8 cellular contexts compared by ENCODE assay signal in genomic region chr15:45378149-45378912, GRCh38. TPM values are rescaled to one million over a fixed set of nuclear protein-coding genes. Genes with fewer than 3 reads are reported as not detected.
DNase-seq lines count a peak whose midpoint lies in the region; ATAC-seq and TF ChIP-seq lines count a peak whose summit lies in the region.

Gene GATM (minus strand): TSS chr15:45378544. CDS start chr15:45378453, 91 bp downstream.

- TF ChIP-seq POLR2A in suprapubic skin (IDR thresholded peaks at IDR 0.05), result peak in 1 of 2 donors; percentile 38

- H3K36me3 Mint-ChIP-seq in activated T-helper 17 cell treated with anti-CD3 and anti-CD28 coated beads, Interleukin-2, amount 50 U/mL, for 72 hours (ENCODE audit: low read depth), result no peaks in the 10 kb centered on the region
- no peaks in the 10 kb centered on the region for H3K36me3 Mint-ChIP-seq in natural killer cell treated with Interleukin-12 subunit alpha and Interleukin-12 subunit beta and Interleukin-15 and Interleukin-18, amount 100 ng/mL, for 72 hours

- peaks cover 14% of the 10 kb centered on the region for H4K20me1 ChIP-seq in BLaER1

- H3K4me3 ChIP-seq in BLaER1 (peak within 1 kb of the TSS; percentile 72), suprapubic skin (peak within 1 kb of the TSS; percentile 71)

- no peaks in the 10 kb centered on the region for H3K4me1 Mint-ChIP-seq in activated T-helper 17 cell treated with anti-CD3 and anti-CD28 coated beads, Interleukin-2, amount 50 U/mL, for 72 hours
- peaks cover 10 to 20% of the 10 kb centered on the region in 2 donors for H3K4me1 Mint-ChIP-seq in natural killer cell treated with Interleukin-12 subunit alpha and Interleukin-12 subunit beta and Interleukin-15 and Interleukin-18, amount 100 ng/mL, for 72 hours (ENCODE audit: low read depth in 2 of 2)

- TF ChIP-seq EP300 in suprapubic skin (IDR thresholded peaks at IDR 0.05), result no peak

- TF ChIP-seq CTCF in suprapubic skin (IDR thresholded peaks at IDR 0.05), result peak; percentile 25 to 61

- H3K9me3 ChIP-seq in BLaER1 (no peaks in the 10 kb centered on the region), suprapubic skin (no peaks in the 10 kb centered on the region)

- WGBS in suprapubic skin, result under 1% methylated on average over 43 of the region's 87 CpGs

- H3K27me3 Mint-ChIP-seq in activated T-helper 17 cell treated with anti-CD3 and anti-CD28 coated beads, Interleukin-2, amount 50 U/mL, for 72 hours, result peaks cover 54% of the 10 kb centered on the region
- peaks cover 37 to 59% of the 10 kb centered on the region in 2 donors for H3K27me3 Mint-ChIP-seq in natural killer cell treated with Interleukin-12 subunit alpha and Interleukin-12 subunit beta and Interleukin-15 and Interleukin-18, amount 100 ng/mL, for 72 hours

- H3K4me3 Mint-ChIP-seq in activated T-helper 17 cell treated with anti-CD3 and anti-CD28 coated beads, Interleukin-2, amount 50 U/mL, for 72 hours, result peak within 1 kb of the TSS; percentile 71
- H3K4me3 Mint-ChIP-seq in natural killer cell treated with Interleukin-12 subunit alpha and Interleukin-12 subunit beta and Interleukin-15 and Interleukin-18, amount 100 ng/mL, for 72 hours, result peak within 1 kb of the TSS; percentile 64

- H3K36me3 ChIP-seq in BLaER1 (no peaks in the 10 kb centered on the region), suprapubic skin (no peaks in the 10 kb centered on the region)

- H3K4me1 ChIP-seq in BLaER1, result peaks cover 22% of the 10 kb centered on the region
- peaks cover 29% of the 10 kb centered on the region for H3K4me1 ChIP-seq in suprapubic skin

- H3K27me3 ChIP-seq in BLaER1 (peaks cover 45% of the 10 kb centered on the region), suprapubic skin (no peaks in the 10 kb centered on the region)

- DNase-seq in NCI-H82 treated with DMSO at 0.1 percent for 48 hours (lab: John Stamatoyannopoulos, UW; ENCODE audit: unreplicated experiment) (peak; percentile 18), fibroblast of the conjunctiva (ENCODE audit: low read depth) (peak; percentile 41), suprapubic skin (ENCODE audit: low spot score in 2 of 2) (peak; percentile 85 to 90)
- peak; percentile 62 for DNase-seq in natural killer cell treated with Interleukin-12 subunit alpha and Interleukin-12 subunit beta and Interleukin-15 and Interleukin-18, amount 100 ng/mL, for 72 hours (ENCODE audit: low spot score)

- H3K27ac ChIP-seq in BLaER1, result peak within 1 kb of the TSS; percentile 36
- H3K27ac ChIP-seq in suprapubic skin, result peak within 1 kb of the TSS; percentile 88

- peak; percentile 76 for ATAC-seq in GM18907 (IDR thresholded peaks at IDR 0.05; ENCODE audit: unreplicated experiment)
- peak; percentile 74 for ATAC-seq in HG03097 (IDR thresholded peaks at IDR 0.05; ENCODE audit: low FRiP score, unreplicated experiment)
- peak; percentile 87 for ATAC-seq in activated T-helper 17 cell treated with anti-CD3 and anti-CD28 coated beads, Interleukin-2, amount 50 U/mL, for 72 hours (replicated peaks)
- ATAC-seq in natural killer cell treated with Interleukin-12 subunit alpha and Interleukin-12 subunit beta and Interleukin-15 and Interleukin-18, amount 100 ng/mL, for 72 hours, result peak; percentile 84 to 89

- H3K9me3 Mint-ChIP-seq in activated T-helper 17 cell treated with anti-CD3 and anti-CD28 coated beads, Interleukin-2, amount 50 U/mL, for 72 hours, result no peaks in the 10 kb centered on the region
- no peaks in the 10 kb centered on the region for H3K9me3 Mint-ChIP-seq in natural killer cell treated with Interleukin-12 subunit alpha and Interleukin-12 subunit beta and Interleukin-15 and Interleukin-18, amount 100 ng/mL, for 72 hours

- peak within 1 kb of the TSS; percentile 99 for H3K4me2 ChIP-seq in BLaER1

- peak within 1 kb of the TSS; percentile 63 for H3K9ac ChIP-seq in BLaER1

- H3K27ac Mint-ChIP-seq in activated T-helper 17 cell treated with anti-CD3 and anti-CD28 coated beads, Interleukin-2, amount 50 U/mL, for 72 hours, result no peak within 1 kb of the TSS
- no peak within 1 kb of the TSS for H3K27ac Mint-ChIP-seq in natural killer cell treated with Interleukin-12 subunit alpha and Interleukin-12 subunit beta and Interleukin-15 and Interleukin-18, amount 100 ng/mL, for 72 hours

RNA-seq across cellular contexts. Expression of gene GATM, which starts in this region (rescaled TPM):
- 1 to 10 TPM; 1.7 to 2.7 TPM for total RNA-seq in activated T-helper 17 cell treated with anti-CD3 and anti-CD28 coated beads, Interleukin-2, amount 50 U/mL, for 72 hours
- total RNA-seq in natural killer cell treated with Interleukin-12 subunit alpha and Interleukin-12 subunit beta and Interleukin-15 and Interleukin-18, amount 100 ng/mL, for 72 hours, result 1 to 10 TPM; 1.4 to 1.6 TPM
- total RNA-seq in suprapubic skin, result 100 to 1,000 TPM; 159 to 195 (median 172) TPM

Comparison
In these comparisons a context has a peak if more than half of its experiments do, and no peak if none do; other contexts are left out.
1. Peak in every context shown above with its lines: DNase-seq, ATAC-seq, H3K4me3 ChIP-seq and H3K27ac ChIP-seq.
2. RNA of gene GATM (total RNA-seq): 159 to 195 TPM in suprapubic skin; 1.7 to 2.7 TPM in activated T-helper 17 cell treated with anti-CD3 and anti-CD28 coated beads, Interleukin-2, amount 50 U/mL, for 72 hours and 1.4 to 1.6 TPM in natural killer cell treated with Interleukin-12 subunit alpha and Interleukin-12 subunit beta and Interleukin-15 and Interleukin-18, amount 100 ng/mL, for 72 hours; every median in the first group is over 10 times any median in the second.
3. DNase-seq: peak in every context shown above with its lines; median percentile 88 in suprapubic skin; 62 in natural killer cell treated with Interleukin-12 subunit alpha and Interleukin-12 subunit beta and Interleukin-15 and Interleukin-18, amount 100 ng/mL, for 72 hours; 41 in fibroblast of the conjunctiva; 18 in NCI-H82 treated with DMSO at 0.1 percent for 48 hours.